ENCODE assay signal across 8 cellular contexts in genomic region chr17:39153541-39154111, GRCh38. TPM values are rescaled to one million over a fixed set of nuclear protein-coding genes. Genes with fewer than 3 reads are reported as not detected.
DNase-seq lines count a peak whose midpoint lies in the region; ATAC-seq and TF ChIP-seq lines count a peak whose summit lies in the region.

No MANE protein-coding gene starts in this region.

- peak overlapping the region; percentile 95 to 100 (median 100) for H3K4me3 Mint-ChIP-seq in T-cell

- H4K20me1 ChIP-seq in HCT116 (ENCODE audit: insufficient read depth), result no peaks in the 10 kb centered on the region

- peak overlapping the region; percentile 67 for H3K9ac ChIP-seq in HCT116 (ENCODE audit: low read length)
- peak overlapping the region; percentile 77 for H3K9ac ChIP-seq in parathyroid adenoma

- H3K4me2 ChIP-seq in HCT116 (ENCODE audit: low read length) (peak overlapping the region; percentile 94), parathyroid adenoma (ENCODE audit: low read length) (peak overlapping the region; percentile 95)

- H2AFZ ChIP-seq in HCT116 (ENCODE audit: low read depth, low read length, poor library complexity, severe bottlenecking) (peak overlapping the region; percentile 92), parathyroid adenoma (peak overlapping the region; percentile 85)

- POLR2A ChIA-PET in HCT116 (lab: Charles Lee), result interaction anchor here (0.5 to 2.5 kb wide), 8 partner anchors 11 to 300 kb away, joined by 3 to 17 read pairs (median 6); partner anchors contain the start of genes LASP1, RPL19 and RPL23
- POLR2A ChIA-PET in T-cell (lab: Charles Lee), result interaction anchor here (0.6 to 1.1 kb wide), 7 partner anchors 11 to 913 kb away, joined by 3 to 6 read pairs (median 3); no protein-coding TSS in a partner anchor

- H3K27me3 ChIP-seq in HCT116 (ENCODE audit: insufficient read depth, low read length), result no peaks in the 10 kb centered on the region
- no peaks in the 10 kb centered on the region for H3K27me3 ChIP-seq in adrenal gland
- peaks cover 0 to 24% (median 4%) of the 10 kb centered on the region in 9 donors for H3K27me3 ChIP-seq in heart left ventricle
- no peaks in the 10 kb centered on the region for H3K27me3 ChIP-seq in parathyroid adenoma (ENCODE audit: control insufficient read depth, insufficient read depth, low read length)
- no peaks in the 10 kb centered on the region for H3K27me3 ChIP-seq in thyroid gland

- peak; percentile 65 for ATAC-seq in HCT116
- ATAC-seq in T-cell (replicated peaks in 1 of 4), result peak; percentile 57 to 66 (median 59)
- peak; percentile 77 to 91 (median 86) for ATAC-seq in heart left ventricle

- DNase-seq in DMS153 treated with DMSO at 0.1 percent for 48 hours (lab: John Stamatoyannopoulos, UW; ENCODE audit: unreplicated experiment) (peak; percentile 75), HCT116 (ENCODE audit: low read depth, low spot score) (peak; percentile 69), NCI-H1436 treated with DMSO at 0.1 percent for 48 hours (lab: John Stamatoyannopoulos, UW) (peak; percentile 69), T-cell (peak; percentile 76 to 97 (median 90)), adrenal gland (peak; percentile 85 to 98 (median 93)), heart left ventricle (peak; percentile 85 to 95 (median 93)), thyroid gland (peak; percentile 91 to 93)

- 0 to 1% (median 0%) methylated on average over 22 of the region's 22 CpGs for WGBS in adrenal gland, 4 donors
- 0 to 1% (median 1%) methylated on average over 22 of the region's 22 CpGs for WGBS in heart left ventricle, 4 donors
- WGBS in thyroid gland, 2 donors, result 0 to 1% methylated on average over 22 of the region's 22 CpGs

- TF ChIP-seq POLR2A in HCT116 (IDR thresholded peaks at IDR 0.05; ENCODE audit: borderline replicate concordance, extremely low read depth, insufficient read depth, insufficient read length) (no peak), adrenal gland (IDR thresholded peaks at IDR 0.05) (peak; percentile 10 to 19), heart left ventricle (IDR thresholded peaks at IDR 0.05) (peak in 1 of 2 donors; percentile 8), thyroid gland (IDR thresholded peaks at IDR 0.05) (peak in 1 of 2 donors; percentile 17)

- H3K27ac ChIP-seq in HCT116 (ENCODE audit: low read depth, low read length) (peak overlapping the region; percentile 56), adrenal gland (peak overlapping the region; percentile 51 to 90 (median 73)), heart left ventricle (peak overlapping the region; percentile 79 to 98 (median 92)), parathyroid adenoma (peak overlapping the region; percentile 88), thyroid gland (peak overlapping the region; percentile 61 to 98 (median 96))

- H3K36me3 Mint-ChIP-seq in T-cell, result peaks cover 5% of the 10 kb centered on the region

- RAD21 ChIA-PET in HCT116 (lab: Charles Lee; ENCODE audit: low non-redundant PET in 1 of 2, low total read pairs in 2 of 2, uncharacterized antibody in 2 of 2, unreplicated experiment in 2 of 2), result interaction anchor here (0.6 to 2.8 kb wide), 7 partner anchors 11 to 178 kb away, joined by 3 to 25 read pairs (median 5); no protein-coding TSS in a partner anchor

- peaks cover 43 to 56% (median 47%) of the 10 kb centered on the region in 3 donors for H3K4me1 Mint-ChIP-seq in T-cell

- peaks cover 11 to 23% of the 10 kb centered on the region in 2 experiments for H3K4me1 ChIP-seq in HCT116 (ENCODE audit: control insufficient read depth in 1 of 2, insufficient read depth in 2 of 2, low read length in 2 of 2)
- H3K4me1 ChIP-seq in adrenal gland (replicated peaks in 1 of 2), result peaks cover 9 to 12% of the 10 kb centered on the region in 2 donors
- H3K4me1 ChIP-seq in heart left ventricle, result peaks cover 0 to 36% (median 15%) of the 10 kb centered on the region in 12 donors
- H3K4me1 ChIP-seq in parathyroid adenoma, result peaks cover 8% of the 10 kb centered on the region
- H3K4me1 ChIP-seq in thyroid gland, result peaks cover 10 to 21% of the 10 kb centered on the region in 2 donors

- intact Hi-C loops in HCT116 (cut with micrococcal nuclease) (loop anchor here (1.0 to 10.0 kb wide), 5 partner anchors 47 to 419 kb away; partner anchors contain the start of genes CISD3 and RPL19), adrenal gland (cut with DNase I) (loop anchor here (2.0 to 10.0 kb wide), 4 partner anchors 86 to 279 kb away; partner anchors contain the start of gene LASP1 (in 1 of the 2)), heart left ventricle (cut with DNase I) (loop anchor here (1.0 to 10.0 kb wide), 14 partner anchors 71 to 401 kb away; partner anchors contain the start of genes LASP1 (in 4 of the 10), FBXO47 (in 2 of the 10) and PSMB3 (in 1 of the 10)), thyroid gland (cut with DNase I) (loop anchor here (5.0 kb wide), 1 partner anchor 171 kb away; no protein-coding TSS in a partner anchor)

- TF ChIP-seq CTCF in HCT116 (IDR thresholded peaks at IDR 0.05 in 2 of 3, conservative IDR thresholded peaks at IDR 0.05 in 1 of 3; ENCODE audit: borderline replicate concordance in 1 of 3, insufficient read depth in 1 of 3, low read depth in 2 of 3, low read length in 2 of 3) (0 out of 6 replicates have a peak, but pooled peaks of 1 of the 3 experiments have one; percentile 1), adrenal gland (IDR thresholded peaks at IDR 0.05) (peak in 3 of 6 experiments; percentile 24 to 48 (median 40)), heart left ventricle (IDR thresholded peaks at IDR 0.05) (peak in 8 of 12 donors; percentile 9 to 49 (median 29)), parathyroid adenoma (IDR thresholded peaks at IDR 0.05) (peak; percentile 33), thyroid gland (IDR thresholded peaks at IDR 0.05) (peak in 3 of 6 experiments; percentile 24 to 42 (median 35))

- peak overlapping the region; percentile 96 to 99 for H3K27ac Mint-ChIP-seq in T-cell

- CTCF ChIA-PET in HCT116 (lab: Charles Lee) (interaction anchor here (0.7 to 3.7 kb wide), 13 partner anchors 11 to 403 kb away, joined by 3 to 135 read pairs (median 4); partner anchors contain the start of gene LASP1), T-cell (lab: Charles Lee) (interaction anchor here (0.6 to 5.1 kb wide), 34 partner anchors 9 to 1152 kb away, joined by 3 to 134 read pairs (median 5); partner anchors contain the start of genes ARL5C (in 1 of the 2), CWC25 (in 1 of the 2), LASP1 (in 1 of the 2) and LASP1NB (in 1 of the 2))

- no peaks in the 10 kb centered on the region for H3K9me2 ChIP-seq in HCT116 (ENCODE audit: insufficient read depth)

- H3K79me2 ChIP-seq in HCT116 (ENCODE audit: insufficient read depth, low read length) (no peaks in the 10 kb centered on the region), parathyroid adenoma (peaks cover 2% of the 10 kb centered on the region)

- H3K9me3 ChIP-seq in HCT116 (ENCODE audit: control insufficient read depth in 1 of 2, insufficient read depth in 1 of 2, low read depth in 1 of 2, low read length in 2 of 2) (no peaks in the 10 kb centered on the region), adrenal gland (replicated peaks in 1 of 3) (no peaks in the 10 kb centered on the region), heart left ventricle (no peaks in the 10 kb centered on the region), parathyroid adenoma (ENCODE audit: control insufficient read depth, low read length) (no peaks in the 10 kb centered on the region), thyroid gland (no peaks in the 10 kb centered on the region)

- TF ChIP-seq RAD21 in HCT116 (IDR thresholded peaks at IDR 0.05; ENCODE audit: low read depth), result no peak

- no peaks in the 10 kb centered on the region for H3K9me3 Mint-ChIP-seq in T-cell

- H3K36me3 ChIP-seq in HCT116 (ENCODE audit: control insufficient read depth in 1 of 2, insufficient read depth in 2 of 2, low read length in 2 of 2), result no peaks in the 10 kb centered on the region
- H3K36me3 ChIP-seq in adrenal gland (replicated peaks in 1 of 2), result no peaks in the 10 kb centered on the region
- H3K36me3 ChIP-seq in heart left ventricle, result no peaks in the 10 kb centered on the region
- H3K36me3 ChIP-seq in parathyroid adenoma (ENCODE audit: control insufficient read depth, insufficient read depth, low read length), result no peaks in the 10 kb centered on the region
- no peaks in the 10 kb centered on the region for H3K36me3 ChIP-seq in thyroid gland

- H3K27me3 Mint-ChIP-seq in T-cell, result peaks cover 0 to 9% of the 10 kb centered on the region in 2 donors

- BruUV-seq in HCT116 (replicated peaks; lab: Mats Ljungman, UMichigan), result no TSS peak

- H3K4me3 ChIP-seq in HCT116 (replicated peaks in 1 of 2; ENCODE audit: low read depth in 1 of 2, low read length in 2 of 2) (peak overlapping the region; percentile 55 to 62), adrenal gland (peak overlapping the region; percentile 50 to 81 (median 66)), heart left ventricle (peak overlapping the region; percentile 59 to 99 (median 76)), parathyroid adenoma (ENCODE audit: low read depth, low read length) (peak overlapping the region; percentile 93), thyroid gland (replicated peaks in 1 of 3) (peak overlapping the region; percentile 20 to 86 (median 69))

RNA-seq across cellular contexts. Expression of gene PLXDC1, which starts 2.2 kb away (rescaled TPM):
- 1.8 TPM for total RNA-seq in HCT116 (2021; ENCODE audit: unreplicated experiment)
- 2.7 TPM in 2 replicates for polyA plus RNA-seq in HCT116 (2012)
- total RNA-seq in T-cell, result 10 to 100 TPM in 3 of 5 donors, 1 to 10 TPM in 2; 6.3 to 74.9 (median 13.9) TPM
- 1 to 10 TPM; 1.3 to 5.0 (median 3.9) TPM for total RNA-seq in adrenal gland
- 1 to 10 TPM; 1.5 to 5.6 (median 4.8) TPM for polyA plus RNA-seq in adrenal gland
- total RNA-seq in heart left ventricle, result 10 to 100 TPM in 7 of 9 donors, 1 to 10 TPM in 2; 6.3 to 17.4 (median 13.8) TPM
- polyA plus RNA-seq in heart left ventricle, result 10 to 100 TPM in 1 of 2 donors, 1 to 10 TPM in 1; 4.8 to 13.3 TPM
- 10 to 100 TPM in 1 of 4 donors, 1 to 10 TPM in 3; 1.8 to 13.4 (median 6.4) TPM for total RNA-seq in thyroid gland

RNA-seq across cellular contexts. Expression of gene ARL5C, which starts 12.3 kb away (rescaled TPM):
- total RNA-seq in HCT116 (2021; ENCODE audit: unreplicated experiment) (not detected), T-cell (under 1 TPM in 1 of 5 donors, not detected in 4; 0.90 TPM), adrenal gland (not detected), heart left ventricle (not detected), thyroid gland (not detected)
- polyA plus RNA-seq in HCT116 (2012), result not detected in 2 replicates
- polyA plus RNA-seq in adrenal gland (not detected), heart left ventricle (not detected)

RNA-seq across cellular contexts. Expression of gene CACNB1, which starts 43.8 kb away (rescaled TPM):
- total RNA-seq in HCT116 (2021; ENCODE audit: unreplicated experiment) (13.0 TPM), T-cell (10 to 100 TPM; 10.8 to 23.2 (median 21.4) TPM), adrenal gland (1 to 10 TPM in 7 of 8 donors, under 1 TPM in 1; 0.85 to 9.1 (median 5.4) TPM), heart left ventricle (10 to 100 TPM in 1 of 9 donors, 1 to 10 TPM in 8; 4.3 to 13.4 (median 7.1) TPM), thyroid gland (10 to 100 TPM in 1 of 4 donors, 1 to 10 TPM in 3; 5.8 to 10.1 (median 7.8) TPM)
- 5.4 and 6.5 TPM in 2 replicates for polyA plus RNA-seq in HCT116 (2012)
- polyA plus RNA-seq in adrenal gland (10 to 100 TPM in 2 of 3 donors, 1 to 10 TPM in 1; 3.8 to 28.8 (median 10.5) TPM), heart left ventricle (10 to 100 TPM in 1 of 2 donors, 1 to 10 TPM in 1; 6.1 to 14.3 TPM)

RNA-seq across cellular contexts. Expression of gene RPL19, which starts 46.5 kb away (rescaled TPM):
- total RNA-seq in HCT116 (2021; ENCODE audit: unreplicated experiment) (2,276 TPM), T-cell (1,000 to 10,000 TPM; 2,988 to 3,293 (median 3,174) TPM), adrenal gland (1,000 to 10,000 TPM; 1,513 to 2,859 (median 2,022) TPM), heart left ventricle (1,000 to 10,000 TPM in 6 of 9 donors, 100 to 1,000 TPM in 3; 836 to 1,525 (median 1,097) TPM), thyroid gland (1,000 to 10,000 TPM; 2,008 to 3,549 (median 2,319) TPM)
- polyA plus RNA-seq in HCT116 (2012), result 3,114 and 3,168 TPM in 2 replicates
- polyA plus RNA-seq in adrenal gland (1,000 to 10,000 TPM; 2,256 to 4,908 (median 2,700) TPM), heart left ventricle (1,000 to 10,000 TPM; 1,669 to 2,599 TPM)

Comparison
In these comparisons a context has a peak if more than half of its experiments do, and no peak if none do; other contexts are left out.
1. Peak in every context shown above with its lines: DNase-seq, ATAC-seq, H3K4me3 ChIP-seq and H3K27ac ChIP-seq.